ENCODE assay signal across 9 cellular contexts in genomic region chr7:92631830-92632487, GRCh38. TPM values are rescaled to one million over a fixed set of nuclear protein-coding genes. Genes with fewer than 3 reads are reported as not detected.
A peak's percentile ranks its signal among the peaks of the same experiment; 100 is the strongest.
DNase-seq lines count a peak whose midpoint lies in the region; ATAC-seq and TF ChIP-seq lines count a peak whose summit lies in the region.
"Had no signal": no experiment of that assay in that cellular context is flagged by ENCODE, and none has a peak within 500 bp of the region (broad histone marks: within the 10 kb centered on the region; RNA-seq: fewer than 3 reads in every experiment).

No MANE protein-coding gene starts in this region.

- H3K27me3 Mint-ChIP-seq in chondrocyte (ENCODE audit: low read depth), result no peaks in the 10 kb centered on the region

- ATAC-seq in GM21381 (IDR thresholded peaks at IDR 0.05; ENCODE audit: unreplicated experiment), result peak; percentile 27
- peak; percentile 27 for ATAC-seq in HG03432 (IDR thresholded peaks at IDR 0.05; ENCODE audit: unreplicated experiment)

- H3K36me3 Mint-ChIP-seq in chondrocyte (ENCODE audit: low read depth), result peaks cover 9% of the 10 kb centered on the region

- no peaks in the 10 kb centered on the region for H3K4me1 ChIP-seq in ovary (ENCODE audit: insufficient read depth)

- H3K4me3 ChIP-seq in GM12865 (ENCODE audit: low read depth, low read length) (no peak overlapping the region; the same call in 1 of the 2 replicates), ovary (no peak overlapping the region)

- peak; percentile 62 for DNase-seq in GM12865 (ENCODE audit: low read depth)
- no peak for DNase-seq in chondrocyte (ENCODE audit: low spot score)
- no peak for DNase-seq in occipital lobe (lab: John Stamatoyannopoulos, UW)
- DNase-seq in cerebellar nuclear complex (lab: John Stamatoyannopoulos, UW), result no peak
- DNase-seq in cerebellum (ENCODE audit: low spot score), result no peak
- DNase-seq in ovary, result no peak
- DNase-seq: endodermal cell had no signal

- no peaks in the 10 kb centered on the region for H3K36me3 ChIP-seq in ovary

- intact Hi-C loops in ovary (cut with DNase I), result no loop called here

- TF ChIP-seq POLR2A in ovary (IDR thresholded peaks at IDR 0.05), result no peak

- H3K27ac Mint-ChIP-seq in chondrocyte (ENCODE audit: unreplicated experiment), result peak overlapping the region; percentile 67
- H3K27ac Mint-ChIP-seq: endodermal cell had no signal

- H3K27me3 ChIP-seq in ovary, result no peaks in the 10 kb centered on the region

- H3K4me1 Mint-ChIP-seq in chondrocyte (ENCODE audit: low read depth), result peaks cover 47% of the 10 kb centered on the region

- no peak overlapping the region for H3K4me3 Mint-ChIP-seq in chondrocyte (ENCODE audit: unreplicated experiment)
- H3K4me3 Mint-ChIP-seq: endodermal cell had no signal

- WGBS in ovary, 3 donors, result 94 to 96% (median 95%) methylated on average over 2 of the region's 2 CpGs

- no peaks in the 10 kb centered on the region for H3K9me3 Mint-ChIP-seq in chondrocyte (ENCODE audit: low read depth)

- H3K27ac ChIP-seq in ovary, result no peak overlapping the region

- no peak for TF ChIP-seq EP300 in ovary (IDR thresholded peaks at IDR 0.05)

- TF ChIP-seq CTCF in GM12865 (IDR thresholded peaks at IDR 0.05; ENCODE audit: insufficient read depth, low read depth, low read length, missing control alignments), result no peak
- no peak for TF ChIP-seq CTCF in chondrocyte (IDR thresholded peaks at IDR 0.05)
- TF ChIP-seq CTCF in ovary (IDR thresholded peaks at IDR 0.05), result no peak

- H3K9me3 ChIP-seq in ovary, result no peaks in the 10 kb centered on the region

RNA-seq across cellular contexts. Expression of gene FAM133B, which starts 41.8 kb away (rescaled TPM):
- total RNA-seq in chondrocyte, result 12.6 to 15.4 TPM (median 14.4 TPM) in 3 replicates
- 32.4 TPM for total RNA-seq in occipital lobe
- total RNA-seq in cerebellum, result 39.9 TPM
- total RNA-seq in ovary, result 10 to 100 TPM; 18.8 to 28.1 (median 23.5) TPM
- 10 to 100 TPM; 17.3 to 21.2 TPM for polyA plus RNA-seq in ovary
